15 cellular contexts compared by ENCODE assay signal in genomic region chr3:115052906-115053305, GRCh38.
"Had no signal": no experiment of that assay in that cellular context is flagged by ENCODE, and none has a peak within 500 bp of the region (broad histone marks: within the 10 kb centered on the region; RNA-seq: fewer than 3 reads in every experiment).

No MANE protein-coding gene starts in this region.

- DNase-seq: activated CD4-positive, alpha-beta T cell treated with anti-CD3 and anti-CD28 coated beads, Interleukin-2, amount 50 U/mL, for 1 hour; activated naive CD4-positive, alpha-beta T cell treated with anti-CD3 and anti-CD28 coated beads, Interleukin-2, amount 10 ng/mL, durations not matched to agents 7 days and 5 days; activated T-cell treated with anti-CD3 and anti-CD28 coated beads for 4 hours; brain microvascular endothelial cell; foreskin fibroblast; heart right ventricle; mammary epithelial cell; psoas muscle; stimulated activated CD4-positive, alpha-beta T cell treated with anti-CD3 and anti-CD28 coated beads, Interleukin-2, amount 100 ng/mL, for 24 hours; stimulated activated naive B cell treated with anti-CD40 and anti-IgM and Interleukin-4, amounts not matched to agents 10 μg/mL and 1 μg/mL and 100 μg/mL, for 72 hours had no signal

- H3K9me3 ChIP-seq: esophagus muscularis mucosa, heart right ventricle, psoas muscle had no signal

- H3K4me1 ChIP-seq: esophagus muscularis mucosa, heart right ventricle, psoas muscle had no signal

- H3K27ac ChIP-seq: brain microvascular endothelial cell, esophagus muscularis mucosa, heart right ventricle, psoas muscle had no signal

- FAIRE-seq: islet of Langerhans had no signal

- H3K4me3 ChIP-seq: esophagus muscularis mucosa, heart right ventricle, psoas muscle had no signal

- H3K27me3 ChIP-seq: brain microvascular endothelial cell, esophagus muscularis mucosa, heart right ventricle had no signal

- ATAC-seq: activated T-helper 17 cell treated with anti-CD3 and anti-CD28 coated beads, Interleukin-2, amount 50 U/mL, for 72 hours; heart right ventricle; left lobe of liver; psoas muscle; sciatic nerve had no signal

- H3K36me3 ChIP-seq: brain microvascular endothelial cell, esophagus muscularis mucosa, heart right ventricle had no signal
